Comparison of ENCODE assay signal across 18 cellular contexts in the genomic region with DNA sequence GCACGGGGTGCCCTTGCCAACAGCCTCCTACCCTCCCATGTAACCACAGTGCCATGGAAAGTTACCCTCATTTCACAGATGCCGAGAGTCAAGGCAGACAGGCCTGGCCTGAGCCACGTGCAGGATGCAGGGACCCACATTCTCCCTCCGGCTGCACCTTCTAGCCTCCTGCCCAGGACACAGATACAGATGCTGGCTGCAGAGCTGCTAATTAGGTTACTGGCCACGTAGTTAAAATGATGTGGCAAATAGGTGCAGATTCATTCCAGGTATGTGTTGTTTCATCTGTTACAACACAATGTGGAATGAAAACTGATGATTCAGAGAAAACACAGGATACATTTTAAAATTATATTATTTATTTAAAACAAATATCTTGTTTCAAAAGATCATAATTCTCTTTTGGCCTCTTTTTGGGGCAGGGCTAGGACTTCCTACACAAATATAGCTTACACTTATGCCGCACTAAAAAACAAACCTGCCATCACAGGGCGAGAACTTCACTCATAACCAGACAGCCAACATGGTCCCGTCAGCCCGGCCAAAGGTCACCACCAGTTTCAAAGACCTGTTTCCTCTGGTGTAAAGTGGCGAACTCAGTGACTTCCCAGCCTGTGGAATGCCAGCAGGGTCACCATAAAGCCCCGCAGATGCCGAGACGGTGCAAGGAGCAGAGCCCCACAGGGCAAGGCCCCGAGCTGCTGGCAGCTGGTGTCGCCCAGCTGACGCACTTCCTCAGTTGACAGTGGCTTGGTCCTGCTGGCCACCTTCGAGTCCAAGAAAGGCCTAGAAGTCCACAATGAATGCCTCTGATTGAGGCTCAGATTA.
DNase-seq lines count a peak whose midpoint lies in the region; ATAC-seq and TF ChIP-seq lines count a peak whose summit lies in the region.
"Had no signal": no experiment of that assay in that cellular context is flagged by ENCODE, and none has a peak within 500 bp of the region (broad histone marks: within the 10 kb centered on the region; RNA-seq: fewer than 3 reads in every experiment).

No MANE protein-coding gene starts in this region.

- H3F3A ChIP-seq in neural progenitor cell (ENCODE audit: low read depth) = no peaks in the 10 kb centered on the region

- H3K4me1 Mint-ChIP-seq in dendritic cell treated with granulocyte-macrophage colony-stimulating factor and Interleukin-4, amounts not matched to agents 40 ng/mL and 50 ng/mL, for 4 days (ENCODE audit: low read depth) = peaks cover 91% of the 10 kb centered on the region
- peaks cover 85% of the 10 kb centered on the region for H3K4me1 Mint-ChIP-seq in neural progenitor cell
- H3K4me1 Mint-ChIP-seq: activated CD4-positive, alpha-beta T cell treated with anti-CD3 and anti-CD28 coated beads, Interleukin-2, amount 10 ng/mL, durations not matched to agents 24 days and 14 days had no signal

- DNase-seq in OCI-LY7 (ENCODE audit: low spot score) = peak; percentile 37
- no peak for DNase-seq in neural progenitor cell (ENCODE audit: low spot score)
- DNase-seq in uterus = no peak
- DNase-seq in stimulated activated naive CD4-positive, alpha-beta T cell treated with Interleukin-2 at 50 U/mL for 16 hours (lab: John Stamatoyannopoulos, UW) = no peak
- DNase-seq in G401 (ENCODE audit: low spot score) = no peak
- DNase-seq: activated CD4-positive, alpha-beta T cell treated with anti-CD3 and anti-CD28 coated beads, Interleukin-2, amount 10 ng/mL, durations not matched to agents 24 days and 14 days; amygdala; CD4-positive, alpha-beta T cell; effector memory CD4-positive, alpha-beta T cell; foreskin fibroblast; mesendoderm; stimulated activated CD4-positive, alpha-beta T cell treated with anti-CD3 and anti-CD28 coated beads, Interleukin-1b, Interleukin-23, amount 100 ng/mL, for 48 hours had no signal

- H3K27ac ChIP-seq in OCI-LY7 (ENCODE audit: low read depth, low read length, poor library complexity, severe bottlenecking) (peak overlapping the region; percentile 86), neural progenitor cell (no peak overlapping the region), uterus (peak overlapping the region; percentile 64 to 73)
- H3K27ac ChIP-seq: prostate gland had no signal

- peak overlapping the region; percentile 93 for H3K27ac Mint-ChIP-seq in dendritic cell treated with granulocyte-macrophage colony-stimulating factor and Interleukin-4, amounts not matched to agents 40 ng/mL and 50 ng/mL, for 4 days
- H3K27ac Mint-ChIP-seq in neural progenitor cell = no peak overlapping the region
- H3K27ac Mint-ChIP-seq: activated CD4-positive, alpha-beta T cell treated with anti-CD3 and anti-CD28 coated beads, Interleukin-2, amount 10 ng/mL, durations not matched to agents 24 days and 14 days; activated T-helper 1 cell treated with anti-CD3 and anti-CD28 coated beads, Interleukin-12 subunit alpha, Interleukin-12 subunit beta, Interleukin-2, Interleukin-4 antibody, amounts not matched to agents 30 ng/mL and 10 ng/mL and 1 ng/mL, durations not matched to agents 14 hours and 24 hours and 36 hours; CD4-positive, alpha-beta T cell; T-helper 1 cell treated with Interleukin-12 subunit alpha and Interleukin-12 subunit beta and Interleukin-4 antibody, amounts not matched to agents 30 μg/mL and 1 μg/mL, for 36 hours had no signal

- in situ Hi-C loops in G401 (cut with HindIII; ENCODE audit: low sequenced_read_pairs) = no loop called here

- H3K4me3 Mint-ChIP-seq in dendritic cell treated with granulocyte-macrophage colony-stimulating factor and Interleukin-4, amounts not matched to agents 40 ng/mL and 50 ng/mL, for 4 days = peak overlapping the region; percentile 65
- peak overlapping the region; percentile 35 for H3K4me3 Mint-ChIP-seq in neural progenitor cell
- H3K4me3 Mint-ChIP-seq: activated CD4-positive, alpha-beta T cell treated with anti-CD3 and anti-CD28 coated beads, Interleukin-2, amount 10 ng/mL, durations not matched to agents 24 days and 14 days; activated T-helper 1 cell treated with anti-CD3 and anti-CD28 coated beads, Interleukin-12 subunit alpha, Interleukin-12 subunit beta, Interleukin-2, Interleukin-4 antibody, amounts not matched to agents 30 ng/mL and 10 ng/mL and 1 ng/mL, durations not matched to agents 14 hours and 24 hours and 36 hours; CD4-positive, alpha-beta T cell; T-helper 1 cell treated with Interleukin-12 subunit alpha and Interleukin-12 subunit beta and Interleukin-4 antibody, amounts not matched to agents 30 μg/mL and 1 μg/mL, for 36 hours had no signal

- no peaks in the 10 kb centered on the region for H3K27me3 Mint-ChIP-seq in dendritic cell treated with granulocyte-macrophage colony-stimulating factor and Interleukin-4, amounts not matched to agents 40 ng/mL and 50 ng/mL, for 4 days
- peaks cover 3% of the 10 kb centered on the region for H3K27me3 Mint-ChIP-seq in neural progenitor cell (ENCODE audit: insufficient read depth, low read depth)
- H3K27me3 Mint-ChIP-seq: CD4-positive, alpha-beta T cell had no signal

- CTCF ChIA-PET in OCI-LY7 (lab: Charles Lee; ENCODE audit: unreplicated experiment) = interaction anchor here (0.6 kb wide), 1 partner anchor 474 kb away, joined by 4 read pairs; no protein-coding TSS in a partner anchor

- H3K9me2 ChIP-seq in OCI-LY7 (ENCODE audit: insufficient read depth, low read length) = no peaks in the 10 kb centered on the region

- H3K36me3 ChIP-seq in OCI-LY7 (ENCODE audit: insufficient read depth, low read length) = no peaks in the 10 kb centered on the region
- H3K36me3 ChIP-seq in neural progenitor cell = no peaks in the 10 kb centered on the region
- no peaks in the 10 kb centered on the region for H3K36me3 ChIP-seq in uterus
- H3K36me3 ChIP-seq: prostate gland had no signal

- H3K36me3 Mint-ChIP-seq in dendritic cell treated with granulocyte-macrophage colony-stimulating factor and Interleukin-4, amounts not matched to agents 40 ng/mL and 50 ng/mL, for 4 days (ENCODE audit: low read depth) = peaks cover 30% of the 10 kb centered on the region
- H3K36me3 Mint-ChIP-seq in neural progenitor cell = peaks cover 3% of the 10 kb centered on the region

- no TSS peak for BruUV-seq in OCI-LY7 (replicated peaks; lab: Mats Ljungman, UMichigan)

- H3K9me3 ChIP-seq in OCI-LY7 (ENCODE audit: low read length) = no peaks in the 10 kb centered on the region
- no peaks in the 10 kb centered on the region for H3K9me3 ChIP-seq in neural progenitor cell (ENCODE audit: low read depth)
- H3K9me3 ChIP-seq in uterus = no peaks in the 10 kb centered on the region
- H3K9me3 ChIP-seq: prostate gland had no signal

- no peaks in the 10 kb centered on the region for H4K20me1 ChIP-seq in OCI-LY7 (ENCODE audit: insufficient read depth, low read length)
- peaks cover 13% of the 10 kb centered on the region for H4K20me1 ChIP-seq in neural progenitor cell (ENCODE audit: low read depth)

- H3K4me3 ChIP-seq in OCI-LY7 (ENCODE audit: low read depth, low read length, poor library complexity, severe bottlenecking) (no peak overlapping the region), neural progenitor cell (no peak overlapping the region), uterus (no peak overlapping the region)
- H3K4me3 ChIP-seq: prostate gland had no signal

- POLR2A ChIA-PET in OCI-LY7 (lab: Charles Lee) = interaction anchor here (0.8 to 1.9 kb wide), 5 partner anchors 9 to 18 kb away, joined by 3 to 7 read pairs (median 4); no protein-coding TSS in a partner anchor

- ATAC-seq in GM21528 (IDR thresholded peaks at IDR 0.05; ENCODE audit: low FRiP score, unreplicated experiment) = no peak
- ATAC-seq: HCT116 had no signal

- intact Hi-C loops in OCI-LY7 (cut with micrococcal nuclease; ENCODE audit: unreplicated experiment) (loop anchor here (5.0 kb wide), 3 partner anchors 79 to 174 kb away; no protein-coding TSS in a partner anchor), uterus (cut with DNase I; ENCODE audit: low total_unique reads) (no loop called here)
- intact Hi-C loops in dendritic cell treated with granulocyte-macrophage colony-stimulating factor and Interleukin-4, amounts not matched to agents 40 ng/mL and 50 ng/mL, for 4 days (cut with micrococcal nuclease) = loop anchor here (5.0 kb wide), 2 partner anchors 74 to 169 kb away; no protein-coding TSS in a partner anchor

- H3K4me1 ChIP-seq in OCI-LY7 (ENCODE audit: insufficient read depth, low read length, poor library complexity, severe bottlenecking) = peaks cover 53% of the 10 kb centered on the region
- peaks cover 32% of the 10 kb centered on the region for H3K4me1 ChIP-seq in neural progenitor cell
- peaks cover 21 to 30% of the 10 kb centered on the region in 2 donors for H3K4me1 ChIP-seq in uterus
- H3K4me1 ChIP-seq: prostate gland had no signal

- peak overlapping the region; percentile 74 for H3K4me2 ChIP-seq in OCI-LY7 (ENCODE audit: low read length)
- no peak overlapping the region for H3K4me2 ChIP-seq in neural progenitor cell

- H2AFZ ChIP-seq in OCI-LY7 (ENCODE audit: low read length) (peak overlapping the region; percentile 70; the same call in 1 of the 2 replicates), neural progenitor cell (replicated peaks) (no peak overlapping the region)

- no peak overlapping the region for H3K9ac ChIP-seq in neural progenitor cell

- TF ChIP-seq CTCF in OCI-LY7 (conservative IDR thresholded peaks at IDR 0.05; ENCODE audit: low read length) (no peak), neural progenitor cell (IDR thresholded peaks at IDR 0.05) (no peak), uterus (IDR thresholded peaks at IDR 0.05) (no peak)

- TF ChIP-seq POLR2A in uterus (IDR thresholded peaks at IDR 0.05) = no peak

- no peaks in the 10 kb centered on the region for H3K9me3 Mint-ChIP-seq in dendritic cell treated with granulocyte-macrophage colony-stimulating factor and Interleukin-4, amounts not matched to agents 40 ng/mL and 50 ng/mL, for 4 days
- peaks cover 3% of the 10 kb centered on the region for H3K9me3 Mint-ChIP-seq in neural progenitor cell
- H3K9me3 Mint-ChIP-seq: activated CD4-positive, alpha-beta T cell treated with anti-CD3 and anti-CD28 coated beads, Interleukin-2, amount 10 ng/mL, durations not matched to agents 24 days and 14 days; activated T-helper 1 cell treated with anti-CD3 and anti-CD28 coated beads, Interleukin-12 subunit alpha, Interleukin-12 subunit beta, Interleukin-2, Interleukin-4 antibody, amounts not matched to agents 30 ng/mL and 10 ng/mL and 1 ng/mL, durations not matched to agents 14 hours and 24 hours and 36 hours; CD4-positive, alpha-beta T cell; T-helper 1 cell treated with Interleukin-12 subunit alpha and Interleukin-12 subunit beta and Interleukin-4 antibody, amounts not matched to agents 30 μg/mL and 1 μg/mL, for 36 hours had no signal

- no peaks in the 10 kb centered on the region for H3K27me3 ChIP-seq in neural progenitor cell
- H3K27me3 ChIP-seq in uterus = no peaks in the 10 kb centered on the region

- H3K79me2 ChIP-seq in OCI-LY7 (ENCODE audit: insufficient read depth, low read depth, low read length) (no peaks in the 10 kb centered on the region), neural progenitor cell (ENCODE audit: low read depth) (peaks cover 5% of the 10 kb centered on the region)
